28 cellular contexts compared by ENCODE assay signal in genomic region chr22:48052621-48052890, GRCh38.
"Had no signal": no experiment of that assay in that cellular context is flagged by ENCODE, and none has a peak within 500 bp of the region (broad histone marks: within the 10 kb centered on the region; RNA-seq: fewer than 3 reads in every experiment).

No MANE protein-coding gene starts in this region.

- H3K4me3 ChIP-seq: left ventricle myocardium inferior, lung, ovary, right atrium auricular region, right lobe of liver, smooth muscle cell, stomach, testis, thyroid gland, transverse colon, uterus had no signal

- H3K9me3 Mint-ChIP-seq: immature natural killer cell; memory B cell; naive thymus-derived CD8-positive, alpha-beta T cell; nephron; neural crest cell; stimulated activated memory B cell treated with anti-CD40 and anti-IgM and Interleukin-4, amounts not matched to agents 10 μg/mL and 1 μg/mL and 100 μg/mL, for 72 hours had no signal

- H3K27ac Mint-ChIP-seq: immature natural killer cell; memory B cell; nephron; progenitor cell of endocrine pancreas; stimulated activated memory B cell treated with anti-CD40 and anti-IgM and Interleukin-4, amounts not matched to agents 10 μg/mL and 1 μg/mL and 100 μg/mL, for 72 hours had no signal

- H3K27ac ChIP-seq: left ventricle myocardium inferior, neutrophil, ovary, right atrium auricular region, right lobe of liver, stomach, testis, thyroid gland, transverse colon, uterus had no signal

- H3K27me3 ChIP-seq: neutrophil, ovary, right atrium auricular region, right lobe of liver, testis, thyroid gland, transverse colon, uterus had no signal

- H3K4me2 ChIP-seq: smooth muscle cell had no signal

- ATAC-seq: left colon; naive thymus-derived CD8-positive, alpha-beta T cell; stimulated activated memory B cell treated with anti-CD40 and anti-IgM and Interleukin-4, amounts not matched to agents 10 μg/mL and 1 μg/mL and 100 μg/mL, for 72 hours had no signal

- H3K4me3 Mint-ChIP-seq: immature natural killer cell; memory B cell; naive thymus-derived CD8-positive, alpha-beta T cell; nephron; neural crest cell; stimulated activated memory B cell treated with anti-CD40 and anti-IgM and Interleukin-4, amounts not matched to agents 10 μg/mL and 1 μg/mL and 100 μg/mL, for 72 hours had no signal

- H3K36me3 Mint-ChIP-seq: naive thymus-derived CD8-positive, alpha-beta T cell; stimulated activated memory B cell treated with anti-CD40 and anti-IgM and Interleukin-4, amounts not matched to agents 10 μg/mL and 1 μg/mL and 100 μg/mL, for 72 hours had no signal

- H3K4me1 ChIP-seq: left ventricle myocardium inferior, right atrium auricular region, right lobe of liver, stomach, testis, thyroid gland, transverse colon, uterus had no signal

- H3K36me3 ChIP-seq: left ventricle myocardium inferior, neutrophil, ovary, right atrium auricular region, right lobe of liver, stomach, thyroid gland, transverse colon, uterus had no signal

- DNase-seq: hypothalamus; immature natural killer cell; kidney; left colon; left ventricle myocardium inferior; naive thymus-derived CD8-positive, alpha-beta T cell; occipital lobe; ovary; right lobe of liver; stimulated activated CD4-positive, alpha-beta T cell treated with anti-CD3 and anti-CD28 coated beads, Interleukin-1b, Interleukin-23, amount 100 ng/mL, for 48 hours; stimulated activated CD4-positive, alpha-beta T cell treated with anti-CD3 and anti-CD28 coated beads, Interleukin-2, amount 100 ng/mL, for 48 hours; stimulated activated CD4-positive, alpha-beta T cell treated with anti-CD3 and anti-CD28 coated beads, Interleukin-4, amount 100 ng/mL, for 4 hours; stimulated activated CD8-positive, alpha-beta memory T cell treated with anti-CD3 and anti-CD28 coated beads, Interleukin-4, amount 100 ng/mL, for 48 hours; stimulated activated naive CD4-positive, alpha-beta T cell treated with Interleukin-2 at 50 U/mL for 16 hours; stomach; testis; thyroid gland; transverse colon; uterus had no signal

- H3K9me3 ChIP-seq: left ventricle myocardium inferior, neutrophil, ovary, right atrium auricular region, right lobe of liver, stomach, testis, thyroid gland, transverse colon, uterus had no signal

- H3K4me1 Mint-ChIP-seq: immature natural killer cell; memory B cell; naive thymus-derived CD8-positive, alpha-beta T cell; neural crest cell had no signal
